29 cellular contexts compared by ENCODE assay signal in the genomic region with DNA sequence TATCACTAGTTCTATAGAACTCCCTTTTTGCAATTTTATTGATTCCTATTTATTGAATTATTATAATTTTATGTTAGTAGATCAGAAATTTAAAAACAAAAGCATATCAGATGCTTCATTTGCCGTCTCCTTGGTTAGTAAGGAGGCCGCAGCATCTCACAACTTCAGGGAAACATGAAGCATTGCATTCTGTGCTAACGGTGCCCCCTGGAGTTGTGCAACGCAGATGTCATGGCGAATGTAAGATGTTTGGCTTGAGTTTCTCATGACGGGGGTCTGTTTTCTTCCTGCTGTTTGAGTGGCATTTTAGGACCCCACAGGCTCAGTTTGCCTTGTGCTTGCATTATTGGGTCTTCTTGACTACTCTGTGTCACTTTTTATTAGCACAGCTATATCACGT.
DNase-seq lines count a peak whose midpoint lies in the region; ATAC-seq and TF ChIP-seq lines count a peak whose summit lies in the region.
"Had no signal": no experiment of that assay in that cellular context is flagged by ENCODE, and none has a peak within 500 bp of the region (broad histone marks: within the 10 kb centered on the region; RNA-seq: fewer than 3 reads in every experiment).

No MANE protein-coding gene starts in this region.

- H3K9ac ChIP-seq in HUES48 (ENCODE audit: low read depth, low read length) (no peak overlapping the region), neural progenitor cell (no peak overlapping the region)

- H3K4me1 Mint-ChIP-seq in activated naive CD4-positive, alpha-beta T cell treated with anti-CD3 and anti-CD28 coated beads for 36 hours (ENCODE audit: low read depth): no peaks in the 10 kb centered on the region
- H3K4me1 Mint-ChIP-seq in neural progenitor cell: peaks cover 31% of the 10 kb centered on the region
- H3K4me1 Mint-ChIP-seq: activated CD4-positive, alpha-beta T cell treated with anti-CD3 and anti-CD28 coated beads, Interleukin-2, amount 10 ng/mL, durations not matched to agents 7 days and 5 days; activated naive CD8-positive, alpha-beta T cell treated with anti-CD3 and anti-CD28 coated beads for 36 hours had no signal

- no peaks in the 10 kb centered on the region for H3K79me2 ChIP-seq in neural progenitor cell (ENCODE audit: low read depth)

- TF ChIP-seq POLR2A in esophagus muscularis mucosa (IDR thresholded peaks at IDR 0.05; ENCODE audit: low read depth): no peak

- H3K4me3 Mint-ChIP-seq in activated naive CD4-positive, alpha-beta T cell treated with anti-CD3 and anti-CD28 coated beads for 36 hours: no peak overlapping the region
- no peak overlapping the region for H3K4me3 Mint-ChIP-seq in neural progenitor cell
- H3K4me3 Mint-ChIP-seq: activated CD4-positive, alpha-beta T cell treated with anti-CD3 and anti-CD28 coated beads, Interleukin-2, amount 10 ng/mL, durations not matched to agents 7 days and 5 days; activated naive CD8-positive, alpha-beta T cell treated with anti-CD3 and anti-CD28 coated beads for 36 hours; CD4-positive, alpha-beta memory T cell; stimulated activated naive CD8-positive, alpha-beta T cell treated with anti-CD3 and anti-CD28 coated beads, Interleukin-15, Interleukin-2, amounts not matched to agents 100 ng/mL and 50 ng/mL, for 24 hours; T-helper 2 cell treated with Interferon-gamma antibody and Interleukin-4, amounts not matched to agents 5 μg/mL and 100 μg/mL, for 36 hours had no signal

- H3K36me3 Mint-ChIP-seq in activated naive CD4-positive, alpha-beta T cell treated with anti-CD3 and anti-CD28 coated beads for 36 hours (ENCODE audit: low read depth): no peaks in the 10 kb centered on the region
- no peaks in the 10 kb centered on the region for H3K36me3 Mint-ChIP-seq in neural progenitor cell
- H3K36me3 Mint-ChIP-seq: activated naive CD8-positive, alpha-beta T cell treated with anti-CD3 and anti-CD28 coated beads for 36 hours had no signal

- H3K9me3 ChIP-seq in HUES48 (ENCODE audit: control insufficient read depth, insufficient read depth, low read length) (no peaks in the 10 kb centered on the region), neural progenitor cell (ENCODE audit: low read depth) (no peaks in the 10 kb centered on the region), esophagus muscularis mucosa (no peaks in the 10 kb centered on the region)
- H3K9me3 ChIP-seq: left ventricle myocardium inferior, right atrium auricular region, testis, vagina had no signal

- no peak overlapping the region for H3K4me2 ChIP-seq in neural progenitor cell
- H3K4me2 ChIP-seq: smooth muscle cell had no signal

- H3K36me3 ChIP-seq in HUES48 (ENCODE audit: control insufficient read depth, insufficient read depth, low read length): no peaks in the 10 kb centered on the region
- H3K36me3 ChIP-seq in brain microvascular endothelial cell (replicated peaks): no peaks in the 10 kb centered on the region
- H3K36me3 ChIP-seq in neural progenitor cell: no peaks in the 10 kb centered on the region
- H3K36me3 ChIP-seq in esophagus muscularis mucosa: no peaks in the 10 kb centered on the region
- H3K36me3 ChIP-seq: left ventricle myocardium inferior, right atrium auricular region, vagina had no signal

- no peak overlapping the region for H3K27ac Mint-ChIP-seq in activated naive CD4-positive, alpha-beta T cell treated with anti-CD3 and anti-CD28 coated beads for 36 hours
- no peak overlapping the region for H3K27ac Mint-ChIP-seq in neural progenitor cell
- H3K27ac Mint-ChIP-seq: activated CD4-positive, alpha-beta T cell treated with anti-CD3 and anti-CD28 coated beads, Interleukin-2, amount 10 ng/mL, durations not matched to agents 7 days and 5 days; activated naive CD8-positive, alpha-beta T cell treated with anti-CD3 and anti-CD28 coated beads for 36 hours; stimulated activated naive CD8-positive, alpha-beta T cell treated with anti-CD3 and anti-CD28 coated beads, Interleukin-15, Interleukin-2, amounts not matched to agents 100 ng/mL and 50 ng/mL, for 24 hours; T-helper 2 cell treated with Interferon-gamma antibody and Interleukin-4, amounts not matched to agents 5 μg/mL and 100 μg/mL, for 36 hours had no signal

- H3K4me1 ChIP-seq in HUES48 (ENCODE audit: control insufficient read depth, insufficient read depth, low read length) (peaks cover 29% of the 10 kb centered on the region), neural progenitor cell (peaks cover 14% of the 10 kb centered on the region), esophagus muscularis mucosa (peaks cover 13 to 28% (median 22%) of the 10 kb centered on the region in 4 donors)

- no peaks in the 10 kb centered on the region for H3K9me3 Mint-ChIP-seq in activated naive CD4-positive, alpha-beta T cell treated with anti-CD3 and anti-CD28 coated beads for 36 hours
- no peaks in the 10 kb centered on the region for H3K9me3 Mint-ChIP-seq in neural progenitor cell
- H3K9me3 Mint-ChIP-seq: activated CD4-positive, alpha-beta T cell treated with anti-CD3 and anti-CD28 coated beads, Interleukin-2, amount 10 ng/mL, durations not matched to agents 7 days and 5 days; activated naive CD8-positive, alpha-beta T cell treated with anti-CD3 and anti-CD28 coated beads for 36 hours; CD4-positive, alpha-beta memory T cell; stimulated activated naive CD8-positive, alpha-beta T cell treated with anti-CD3 and anti-CD28 coated beads, Interleukin-15, Interleukin-2, amounts not matched to agents 100 ng/mL and 50 ng/mL, for 24 hours; T-helper 2 cell treated with Interferon-gamma antibody and Interleukin-4, amounts not matched to agents 5 μg/mL and 100 μg/mL, for 36 hours had no signal

- in situ Hi-C loops in brain microvascular endothelial cell (cut with HindIII; ENCODE audit: low pct_ligation_motif_present, low sequenced_read_pairs): no loop called here

- no peaks in the 10 kb centered on the region for H3F3A ChIP-seq in neural progenitor cell (ENCODE audit: low read depth)

- CTCF ChIA-PET in activated naive CD4-positive, alpha-beta T cell treated with anti-CD3 and anti-CD28 coated beads for 36 hours (lab: Charles Lee): interaction anchor here (1.1 kb wide), 1 partner anchor 125 kb away, joined by 3 read pairs; a partner anchor contains a TSS

- TF ChIP-seq EP300 in esophagus muscularis mucosa (IDR thresholded peaks at IDR 0.05): no peak

- WGBS in esophagus muscularis mucosa: 88% methylated on average over 7 of the region's 7 CpGs

- no peaks in the 10 kb centered on the region for H3K27me3 ChIP-seq in HUES48 (ENCODE audit: control insufficient read depth, insufficient read depth, low read length)
- H3K27me3 ChIP-seq in brain microvascular endothelial cell (replicated peaks): no peaks in the 10 kb centered on the region
- H3K27me3 ChIP-seq in neural progenitor cell: no peaks in the 10 kb centered on the region
- no peaks in the 10 kb centered on the region for H3K27me3 ChIP-seq in esophagus muscularis mucosa
- H3K27me3 ChIP-seq: right atrium auricular region, testis, vagina had no signal

- DNase-seq in activated naive CD4-positive, alpha-beta T cell treated with anti-CD3 and anti-CD28 coated beads for 36 hours: peak; percentile 8
- DNase-seq in activated naive CD4-positive, alpha-beta T cell treated with anti-CD3 and anti-CD28 coated beads, Interleukin-2, amount 50 U/mL, for 16 hours: no peak
- no peak for DNase-seq in brain microvascular endothelial cell
- no peak for DNase-seq in neural progenitor cell (ENCODE audit: low spot score)
- DNase-seq in esophagus muscularis mucosa (ENCODE audit: extremely low spot score): no peak
- no peak for DNase-seq in stimulated activated naive CD4-positive, alpha-beta T cell (lab: John Stamatoyannopoulos, UW)
- DNase-seq: activated CD4-positive, alpha-beta T cell treated with anti-CD3 and anti-CD28 coated beads, Interleukin-2, amount 10 ng/mL, durations not matched to agents 7 days and 5 days; activated effector memory CD4-positive, alpha-beta T cell treated with Interleukin-2 at 50 U/mL for 16 hours; activated naive CD8-positive, alpha-beta T cell treated with anti-CD3 and anti-CD28 coated beads for 36 hours; activated T-cell treated with anti-CD3 and anti-CD28 coated beads, Interleukin-2, amount 50 U/mL, for 1 hour; AML-193; anterior cingulate cortex; CD4-positive, alpha-beta memory T cell; cortex of kidney; effector memory CD4-positive, alpha-beta T cell; EL; erythroblast; glutamatergic neuron; left ventricle myocardium inferior; NCI-H1092 treated with DMSO at 0.1 percent for 48 hours; stimulated activated CD4-positive, alpha-beta T cell treated with anti-CD3 and anti-CD28 coated beads, Interleukin-2, amount 100 ng/mL, for 24 hours; testis had no signal

- H3K27me3 Mint-ChIP-seq in activated naive CD4-positive, alpha-beta T cell treated with anti-CD3 and anti-CD28 coated beads for 36 hours (ENCODE audit: low read depth): no peaks in the 10 kb centered on the region
- H3K27me3 Mint-ChIP-seq in neural progenitor cell (ENCODE audit: insufficient read depth, low read depth): no peaks in the 10 kb centered on the region
- H3K27me3 Mint-ChIP-seq: activated CD4-positive, alpha-beta T cell treated with anti-CD3 and anti-CD28 coated beads, Interleukin-2, amount 10 ng/mL, durations not matched to agents 7 days and 5 days; activated naive CD8-positive, alpha-beta T cell treated with anti-CD3 and anti-CD28 coated beads for 36 hours; CD4-positive, alpha-beta memory T cell; stimulated activated naive CD8-positive, alpha-beta T cell treated with anti-CD3 and anti-CD28 coated beads, Interleukin-15, Interleukin-2, amounts not matched to agents 100 ng/mL and 50 ng/mL, for 24 hours had no signal

- ATAC-seq in GM18519 (IDR thresholded peaks at IDR 0.05; ENCODE audit: low FRiP score, unreplicated experiment): no peak

- H4K20me1 ChIP-seq in neural progenitor cell (ENCODE audit: low read depth): no peaks in the 10 kb centered on the region

- H3K27ac ChIP-seq in HUES48 (ENCODE audit: low read depth, low read length) (peak overlapping the region; percentile 24), brain microvascular endothelial cell (no peak overlapping the region), neural progenitor cell (no peak overlapping the region), esophagus muscularis mucosa (replicated peaks in 1 of 4) (no peak overlapping the region)
- H3K27ac ChIP-seq: left ventricle myocardium inferior, right atrium auricular region, testis, vagina had no signal

- no peak overlapping the region for H2AFZ ChIP-seq in neural progenitor cell (replicated peaks)

- intact Hi-C loops in activated naive CD4-positive, alpha-beta T cell treated with anti-CD3 and anti-CD28 coated beads for 36 hours (cut with micrococcal nuclease): no loop called here
- intact Hi-C loops in esophagus muscularis mucosa (cut with DNase I): no loop called here

- TF ChIP-seq CTCF in brain microvascular endothelial cell (IDR thresholded peaks at IDR 0.05; ENCODE audit: low read depth, low read length, missing control alignments) (peak; percentile 7), neural progenitor cell (IDR thresholded peaks at IDR 0.05) (peak; percentile 25), esophagus muscularis mucosa (IDR thresholded peaks at IDR 0.05) (no peak)

- H3K4me3 ChIP-seq in HUES48 (ENCODE audit: low read depth, low read length) (no peak overlapping the region), brain microvascular endothelial cell (ENCODE audit: low read depth, low read length) (no peak overlapping the region), neural progenitor cell (no peak overlapping the region), esophagus muscularis mucosa (no peak overlapping the region)
- H3K4me3 ChIP-seq: left ventricle myocardium inferior, right atrium auricular region, smooth muscle cell, testis, vagina had no signal

Comparison
In these comparisons a context has a peak if more than half of its experiments do, and no peak if none do; other contexts are left out.
1. CTCF ChIP-seq: peak in brain microvascular endothelial cell (single experiment) and neural progenitor cell (single experiment); none in esophagus muscularis mucosa (0 of 3).